In the genomic region with DNA sequence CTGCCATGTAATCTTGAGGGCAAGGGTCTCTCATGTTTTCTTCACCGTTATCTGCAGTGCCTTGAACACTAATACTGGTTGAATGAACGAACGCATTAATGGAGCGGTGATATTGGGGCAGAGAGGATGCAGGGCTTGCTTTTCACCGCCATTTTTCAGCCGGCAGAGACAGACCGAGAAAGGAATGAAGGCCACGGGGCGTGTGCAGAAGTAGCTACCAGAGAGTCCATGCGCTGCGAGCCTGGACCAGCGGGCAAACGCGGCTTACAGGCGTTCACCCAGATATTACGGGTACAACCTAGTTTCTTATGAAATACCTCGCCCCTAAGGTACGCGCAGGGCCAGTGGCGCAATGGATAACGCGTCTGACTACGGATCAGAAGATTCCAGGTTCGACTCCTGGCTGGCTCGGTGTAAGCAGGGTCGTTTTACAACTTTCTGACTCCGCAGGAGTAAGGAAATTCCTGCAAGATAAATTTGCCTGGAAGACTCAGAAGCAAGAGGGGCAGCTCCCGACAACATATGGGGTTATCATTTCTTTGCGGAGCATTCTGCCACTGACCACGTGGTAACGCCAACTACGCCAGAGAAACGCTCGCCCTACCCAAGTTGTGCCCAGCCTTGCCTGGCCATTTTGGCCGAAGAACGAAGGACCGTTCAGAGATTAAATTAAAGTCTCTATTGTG, we compare ENCODE assay signal across 8 cellular contexts. TPM values are rescaled to one million over a fixed set of nuclear protein-coding genes. Genes with fewer than 3 reads are reported as not detected.
A peak's percentile ranks its signal among the peaks of the same experiment; 100 is the strongest.
DNase-seq lines count a peak whose midpoint lies in the region; ATAC-seq and TF ChIP-seq lines count a peak whose summit lies in the region.

No MANE protein-coding gene starts in this region.

- intact Hi-C loops in adrenal gland (cut with DNase I) (no loop called here), left ventricle myocardium inferior (cut with micrococcal nuclease) (no loop called here), upper lobe of right lung (cut with DNase I) (no loop called here)

- TF ChIP-seq POLR2A in adrenal gland (IDR thresholded peaks at IDR 0.05) = peak in 1 of 2 donors; percentile 40

- peaks cover 6% of the 10 kb centered on the region for H3K36me3 Mint-ChIP-seq in progenitor cell of endocrine pancreas (ENCODE audit: insufficient read depth)

- peak; percentile 86 for DNase-seq in GM12864 (ENCODE audit: low read depth)
- DNase-seq in NCI-H1436 (lab: John Stamatoyannopoulos, UW) = peak; percentile 88
- DNase-seq in SW480 (ENCODE audit: low spot score) = peak; percentile 94
- DNase-seq in adrenal gland = peak; percentile 90 to 98 (median 95)
- peak; percentile 85 for DNase-seq in left ventricle myocardium inferior
- peak; percentile 78 for DNase-seq in progenitor cell of endocrine pancreas (ENCODE audit: low spot score, unreplicated experiment)
- peak; percentile 93 for DNase-seq in upper lobe of right lung

- no peaks in the 10 kb centered on the region for H3K27me3 ChIP-seq in adrenal gland
- no peaks in the 10 kb centered on the region for H3K27me3 ChIP-seq in left ventricle myocardium inferior (ENCODE audit: low read depth)
- H3K27me3 ChIP-seq in upper lobe of right lung = no peaks in the 10 kb centered on the region

- H3K36me3 ChIP-seq in adrenal gland (replicated peaks in 1 of 2) = no peaks in the 10 kb centered on the region
- peaks cover 8% of the 10 kb centered on the region for H3K36me3 ChIP-seq in left ventricle myocardium inferior
- peaks cover 1% of the 10 kb centered on the region for H3K36me3 ChIP-seq in upper lobe of right lung

- no peak for TF ChIP-seq CTCF in GM12864 (IDR thresholded peaks at IDR 0.05; ENCODE audit: low read depth, low read length, missing control alignments)
- peak in 2 of 6 experiments; percentile 12 to 22 for TF ChIP-seq CTCF in adrenal gland (IDR thresholded peaks at IDR 0.05)
- TF ChIP-seq CTCF in left ventricle myocardium inferior (IDR thresholded peaks at IDR 0.05; ENCODE audit: borderline replicate concordance) = no peak
- TF ChIP-seq CTCF in progenitor cell of endocrine pancreas (IDR thresholded peaks at IDR 0.05; ENCODE audit: unreplicated experiment) = no peak
- TF ChIP-seq CTCF in upper lobe of right lung (IDR thresholded peaks at IDR 0.05) = no peak

- peaks cover 22% of the 10 kb centered on the region for H3K4me1 Mint-ChIP-seq in progenitor cell of endocrine pancreas (ENCODE audit: low read depth)

- 0 to 1% (median 1%) methylated on average over 36 to 37 of the region's 37 CpGs for WGBS in adrenal gland, 4 donors

- ATAC-seq in HG02798 (IDR thresholded peaks at IDR 0.05; ENCODE audit: poor library complexity, unreplicated experiment) (peak; percentile 52), upper lobe of right lung (peak; percentile 88)

- H3K27me3 Mint-ChIP-seq in progenitor cell of endocrine pancreas = no peaks in the 10 kb centered on the region

- H3K4me3 ChIP-seq in GM12864 (ENCODE audit: low read depth, low read length) = peak overlapping the region; percentile 87
- peak overlapping the region in 3 of 4 donors; percentile 14 to 72 (median 68) for H3K4me3 ChIP-seq in adrenal gland
- peak overlapping the region; percentile 95 for H3K4me3 ChIP-seq in left ventricle myocardium inferior
- H3K4me3 ChIP-seq in upper lobe of right lung = peak overlapping the region; percentile 81

- H3K9me3 Mint-ChIP-seq in progenitor cell of endocrine pancreas (ENCODE audit: low read depth) = no peaks in the 10 kb centered on the region

- H3K9me3 ChIP-seq in adrenal gland (replicated peaks in 1 of 3) (no peaks in the 10 kb centered on the region), left ventricle myocardium inferior (replicated peaks) (no peaks in the 10 kb centered on the region), upper lobe of right lung (no peaks in the 10 kb centered on the region)

- H3K4me1 ChIP-seq in adrenal gland (replicated peaks in 1 of 2) (peaks cover 0 to 27% of the 10 kb centered on the region in 2 donors), left ventricle myocardium inferior (peaks cover 56% of the 10 kb centered on the region), upper lobe of right lung (peaks cover 35% of the 10 kb centered on the region)

- peak overlapping the region; percentile 88 for H3K4me3 Mint-ChIP-seq in progenitor cell of endocrine pancreas (ENCODE audit: low read depth)

- H3K27ac ChIP-seq in adrenal gland = peak overlapping the region; percentile 52 to 96 (median 89)
- peak overlapping the region; percentile 90 for H3K27ac ChIP-seq in left ventricle myocardium inferior (replicated peaks)
- H3K27ac ChIP-seq in upper lobe of right lung = peak overlapping the region; percentile 92

- H3K27ac Mint-ChIP-seq in progenitor cell of endocrine pancreas = peak overlapping the region; percentile 98

RNA-seq across cellular contexts. Expression of a gene that starts 0.9 kb away (rescaled TPM):
- total RNA-seq in adrenal gland = 10 to 100 TPM; 29.6 to 55.7 (median 46.2) TPM
- polyA plus RNA-seq in adrenal gland = 10 to 100 TPM; 13.9 to 49.1 (median 21.6) TPM
- 29.7 TPM for total RNA-seq in left ventricle myocardium inferior
- total RNA-seq in progenitor cell of endocrine pancreas = 39.7 and 42.5 TPM in 2 replicates
- 45.8 TPM for total RNA-seq in upper lobe of right lung

RNA-seq across cellular contexts. Expression of a gene that starts 37.2 kb away (rescaled TPM):
- total RNA-seq in adrenal gland = not detected
- not detected for polyA plus RNA-seq in adrenal gland
- not detected for total RNA-seq in left ventricle myocardium inferior
- total RNA-seq in progenitor cell of endocrine pancreas = 1.5 and 1.6 TPM in 2 replicates
- total RNA-seq in upper lobe of right lung = not detected

RNA-seq across cellular contexts. Expression of a gene that starts 59.5 kb away (rescaled TPM):
- total RNA-seq in adrenal gland (10 to 100 TPM; 11.4 to 21.6 (median 12.4) TPM), left ventricle myocardium inferior (8.3 TPM), progenitor cell of endocrine pancreas (23.6 and 25.5 TPM in 2 replicates), upper lobe of right lung (14.4 TPM)
- 10 to 100 TPM in 1 of 3 donors, 1 to 10 TPM in 2; 7.3 to 10.1 (median 9.1) TPM for polyA plus RNA-seq in adrenal gland

Comparison
In these comparisons a context has a peak if more than half of its experiments do, and no peak if none do; other contexts are left out.
1. Peak in every context shown above with its lines: DNase-seq, ATAC-seq, H3K4me3 ChIP-seq and H3K27ac ChIP-seq.